In genomic region chr9:93434056-93434455, GRCh38 we compare ENCODE assay signal across 9 cellular contexts.
"Had no signal": no experiment of that assay in that cellular context is flagged by ENCODE, and none has a peak within 500 bp of the region (broad histone marks: within the 10 kb centered on the region; RNA-seq: fewer than 3 reads in every experiment).

No MANE protein-coding gene starts in this region.

- H3K4me3 ChIP-seq: GM23248 had no signal

- H3K27ac ChIP-seq: GM23248, KMS-11 had no signal

- FAIRE-seq: H54, HTR-8/SVneo had no signal

- DNase-seq: GM23248, GOT3, H9, HCEC 1CT, Karpas-422, KBM-7 had no signal

- H3K9ac ChIP-seq: GM23248, KMS-11 had no signal

- H3K4me2 ChIP-seq: KMS-11 had no signal

- H2AFZ ChIP-seq: GM23248 had no signal
